8 cellular contexts compared by ENCODE assay signal in genomic region chr14:52729925-52730707, GRCh38. TPM values are rescaled to one million over a fixed set of nuclear protein-coding genes. Genes with fewer than 3 reads are reported as not detected.
A peak's percentile ranks its signal among the peaks of the same experiment; 100 is the strongest.
DNase-seq lines count a peak whose midpoint lies in the region; ATAC-seq and TF ChIP-seq lines count a peak whose summit lies in the region.

STYX (plus strand) TSS chr14:52730166; CDS start chr14:52730475, 309 bp downstream.

- peaks cover 43% of the 10 kb centered on the region for H3K4me1 Mint-ChIP-seq in activated naive CD4-positive, alpha-beta T cell treated with anti-CD3 and anti-CD28 coated beads, Interleukin-2, amount 50 U/mL, for 24 hours

- H3K4me3 Mint-ChIP-seq in activated naive CD4-positive, alpha-beta T cell treated with anti-CD3 and anti-CD28 coated beads, Interleukin-2, amount 50 U/mL, for 24 hours, result peak within 1 kb of the TSS; percentile 96

- H3K9me3 ChIP-seq in suprapubic skin, result no peaks in the 10 kb centered on the region

- TF ChIP-seq CTCF in GM10266 (IDR thresholded peaks at IDR 0.05; ENCODE audit: control insufficient read depth, insufficient read depth, low read depth, missing control alignments), result no peak
- TF ChIP-seq CTCF in suprapubic skin (IDR thresholded peaks at IDR 0.05), result peak in 1 of 2 donors; percentile 37

- peaks cover 24% of the 10 kb centered on the region for H3K36me3 ChIP-seq in suprapubic skin

- no peaks in the 10 kb centered on the region for H3K9me3 Mint-ChIP-seq in activated naive CD4-positive, alpha-beta T cell treated with anti-CD3 and anti-CD28 coated beads, Interleukin-2, amount 50 U/mL, for 24 hours

- WGBS in suprapubic skin, result 0% methylated on average over 45 of the region's 72 CpGs

- H3K27me3 Mint-ChIP-seq in activated naive CD4-positive, alpha-beta T cell treated with anti-CD3 and anti-CD28 coated beads, Interleukin-2, amount 50 U/mL, for 24 hours, result no peaks in the 10 kb centered on the region

- no peak for TF ChIP-seq EP300 in suprapubic skin (IDR thresholded peaks at IDR 0.05)

- H3K4me3 ChIP-seq in suprapubic skin, result peak within 1 kb of the TSS; percentile 77

- peaks cover 12% of the 10 kb centered on the region for H3K4me1 ChIP-seq in suprapubic skin

- H3K27me3 ChIP-seq in suprapubic skin, result no peaks in the 10 kb centered on the region

- H3K27ac Mint-ChIP-seq in activated naive CD4-positive, alpha-beta T cell treated with anti-CD3 and anti-CD28 coated beads, Interleukin-2, amount 50 U/mL, for 24 hours, result peak within 1 kb of the TSS; percentile 94

- DNase-seq in GM10266 (ENCODE audit: extremely low spot score), result peak; percentile 89
- DNase-seq in NCI-H1092 treated with DMSO at 0.1 percent for 48 hours (lab: John Stamatoyannopoulos, UW), result peak; percentile 97
- peak; percentile 71 for DNase-seq in glomerular endothelial cell (ENCODE audit: extremely low read depth, low read depth, low spot score)
- peak; percentile 97 for DNase-seq in occipital lobe (lab: John Stamatoyannopoulos, UW)
- DNase-seq in suprapubic skin (ENCODE audit: low spot score in 2 of 2), result peak; percentile 99

- peaks cover 17% of the 10 kb centered on the region for H3K36me3 Mint-ChIP-seq in activated naive CD4-positive, alpha-beta T cell treated with anti-CD3 and anti-CD28 coated beads, Interleukin-2, amount 50 U/mL, for 24 hours

- TF ChIP-seq POLR2A in suprapubic skin (IDR thresholded peaks at IDR 0.05), result peak in 1 of 2 donors; percentile 63

- ATAC-seq in HG02623 (IDR thresholded peaks at IDR 0.05; ENCODE audit: unreplicated experiment) (peak; percentile 94), SK-N-SH treated with all-trans-retinoic acid at 6 μM for 48 hours (peak; percentile 98)

- peak within 1 kb of the TSS; percentile 72 for H3K27ac ChIP-seq in suprapubic skin

TF ChIP-seq in SK-N-SH treated with all-trans-retinoic acid at 6 μM for 48 hours, 23 proteins besides CTCF, POLR2A, EP300 and RAD21:
- TF ChIP-seq ARNTL (CRISPR knock-in tag; IDR thresholded peaks at IDR 0.05; ENCODE audit: borderline replicate concordance, low read depth), result no peak
- TF ChIP-seq CREB5 (CRISPR knock-in tag; IDR thresholded peaks at IDR 0.05; ENCODE audit: low read depth), result no peak
- TF ChIP-seq ZNF8 (CRISPR knock-in tag; IDR thresholded peaks at IDR 0.05), result no peak

RNA-seq across cellular contexts. Expression of gene STYX, which starts in this region (rescaled TPM):
- total RNA-seq in glomerular endothelial cell, result 21.7 and 22.3 TPM in 2 replicates
- 29.8 TPM for total RNA-seq in occipital lobe
- 10 to 100 TPM; 10.9 to 16.6 (median 13.7) TPM for total RNA-seq in suprapubic skin

Comparison
In these comparisons a context has a peak if more than half of its experiments do, and no peak if none do; other contexts are left out.
1. Peak in every context shown above with its lines: DNase-seq, ATAC-seq, H3K4me3 ChIP-seq and H3K27ac ChIP-seq.